19 cellular contexts compared by ENCODE assay signal in the genomic region with DNA sequence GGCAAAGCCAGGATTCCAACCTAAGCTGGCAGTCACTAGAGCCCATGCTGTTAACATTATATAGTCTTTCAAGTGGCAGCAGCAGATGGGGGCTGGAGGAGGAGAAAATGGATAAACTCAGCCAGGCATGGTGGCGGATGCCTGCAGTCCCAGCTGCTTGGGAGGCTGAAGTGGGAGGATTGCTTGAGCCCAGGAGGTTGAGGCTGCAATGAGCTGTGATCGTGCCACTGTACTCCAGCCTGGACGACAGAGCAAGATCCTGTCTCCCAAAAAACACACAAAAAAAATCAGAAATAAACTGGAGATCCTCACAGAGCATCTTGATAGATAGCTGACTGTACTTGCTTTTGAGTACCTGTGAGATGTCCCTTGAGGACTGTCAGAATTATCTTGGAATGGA. TPM values are rescaled to one million over a fixed set of nuclear protein-coding genes. Genes with fewer than 3 reads are reported as not detected.
A peak's percentile ranks its signal among the peaks of the same experiment; 100 is the strongest.
DNase-seq lines count a peak whose midpoint lies in the region; TF ChIP-seq lines count a peak whose summit lies in the region.
"Had no signal": no experiment of that assay in that cellular context is flagged by ENCODE, and none has a peak within 500 bp of the region (broad histone marks: within the 10 kb centered on the region; RNA-seq: fewer than 3 reads in every experiment).

No MANE protein-coding gene starts in this region.

- H3K27me3 ChIP-seq in vagina = no peaks in the 10 kb centered on the region
- no peaks in the 10 kb centered on the region for H3K27me3 ChIP-seq in tibial artery
- H3K27me3 ChIP-seq: Peyer's patch, SJCRH30 had no signal

- H3K36me3 ChIP-seq in vagina (no peaks in the 10 kb centered on the region), tibial artery (peaks cover 0 to 4% (median 0%) of the 10 kb centered on the region in 3 donors)
- H3K36me3 ChIP-seq: Peyer's patch, SJCRH30 had no signal

- no peak for TF ChIP-seq CTCF in RWPE1 (conservative IDR thresholded peaks at IDR 0.05; ENCODE audit: low read depth)
- no peak for TF ChIP-seq CTCF in endothelial cell (IDR thresholded peaks at IDR 0.05; ENCODE audit: unreplicated experiment)
- no peak for TF ChIP-seq CTCF in neural crest cell (conservative IDR thresholded peaks at IDR 0.05)
- TF ChIP-seq CTCF in vagina (IDR thresholded peaks at IDR 0.05) = no peak
- no peak for TF ChIP-seq CTCF in tibial artery (IDR thresholded peaks at IDR 0.05)

- H3K27ac ChIP-seq in RWPE1 = peak overlapping the region; percentile 74
- peak overlapping the region; percentile 60 for H3K27ac ChIP-seq in vagina
- no peak overlapping the region for H3K27ac ChIP-seq in tibial artery
- H3K27ac ChIP-seq: Peyer's patch, SJCRH30 had no signal

- H3K4me3 ChIP-seq in vagina (no peak overlapping the region), tibial artery (no peak overlapping the region)
- H3K4me3 ChIP-seq: GM23338, Peyer's patch, SJCRH30 had no signal

- H3K9me3 ChIP-seq in vagina (no peaks in the 10 kb centered on the region), tibial artery (no peaks in the 10 kb centered on the region)
- H3K9me3 ChIP-seq: Caco-2, Peyer's patch, SJCRH30 had no signal

- DNase-seq in RWPE1 (ENCODE audit: low spot score) (no peak), endothelial cell (ENCODE audit: low spot score) (no peak), neural crest cell (ENCODE audit: low read depth, low spot score) (no peak), vagina (ENCODE audit: extremely low spot score in 2 of 2) (no peak), NCI-H2196 (lab: John Stamatoyannopoulos, UW; ENCODE audit: unreplicated experiment) (no peak), tibial artery (no peak)
- no peak for DNase-seq in activated CD8-positive, alpha-beta memory T cell treated with anti-CD3 and anti-CD28 coated beads for 24 hours
- DNase-seq: Caco-2; CD4-positive, CD25-positive, alpha-beta regulatory T cell; DMS153; KG1; NCI-H1105; NCI-H146; NCI-H2029 treated with DMSO at 0.1 percent for 48 hours; NCI-H2171; NCI-H526; Peyer's patch; SJCRH30 had no signal

- CTCF ChIA-PET in RWPE1 (lab: Yijun Ruan, JAX) = interaction anchor here (1.5 kb wide), 1 partner anchor 9 kb away, joined by 8 read pairs; no protein-coding TSS in a partner anchor

- H3K36me3 Mint-ChIP-seq in endothelial cell (ENCODE audit: low read depth, unreplicated experiment) (no peaks in the 10 kb centered on the region), neural crest cell (ENCODE audit: low read depth) (peaks cover 2% of the 10 kb centered on the region)

- H3K27ac Mint-ChIP-seq in endothelial cell (ENCODE audit: unreplicated experiment) (peak overlapping the region; percentile 48), neural crest cell (ENCODE audit: unreplicated experiment) (peak overlapping the region; percentile 81)
- H3K27ac Mint-ChIP-seq: GM23338 had no signal

- no peak for TF ChIP-seq POLR2A in vagina (IDR thresholded peaks at IDR 0.05)

- peaks cover 20% of the 10 kb centered on the region for H3K4me1 ChIP-seq in vagina
- H3K4me1 ChIP-seq in tibial artery = peaks cover 0 to 10% (median 8%) of the 10 kb centered on the region in 4 donors
- H3K4me1 ChIP-seq: Caco-2, Peyer's patch, SJCRH30 had no signal

- H3K4me3 Mint-ChIP-seq in endothelial cell (ENCODE audit: unreplicated experiment) = no peak overlapping the region
- no peak overlapping the region for H3K4me3 Mint-ChIP-seq in neural crest cell
- H3K4me3 Mint-ChIP-seq: CD4-positive, CD25-positive, alpha-beta regulatory T cell; GM23338 had no signal

- intact Hi-C loops in vagina (cut with DNase I) = no loop called here
- intact Hi-C loops in tibial artery (cut with DNase I; ENCODE audit: low total_unique reads) = no loop called here

- H3K27me3 Mint-ChIP-seq in endothelial cell (ENCODE audit: unreplicated experiment) (peaks cover 1% of the 10 kb centered on the region), neural crest cell (ENCODE audit: low read depth) (no peaks in the 10 kb centered on the region)
- H3K27me3 Mint-ChIP-seq: CD4-positive, CD25-positive, alpha-beta regulatory T cell had no signal

- POLR2A ChIA-PET in RWPE1 (lab: Yijun Ruan, JAX; ENCODE audit: low non-redundant PET) = no interaction called here

- H3K9me3 Mint-ChIP-seq in endothelial cell (ENCODE audit: unreplicated experiment) (no peaks in the 10 kb centered on the region), neural crest cell (no peaks in the 10 kb centered on the region)
- H3K9me3 Mint-ChIP-seq: GM23338 had no signal

- H3K4me1 Mint-ChIP-seq in endothelial cell (ENCODE audit: unreplicated experiment) (peaks cover 13% of the 10 kb centered on the region), neural crest cell (peaks cover 6% of the 10 kb centered on the region)

RNA-seq across cellular contexts. Expression of a gene that starts 13.4 kb away (rescaled TPM):
- 126 TPM for total RNA-seq in endothelial cell (ENCODE audit: unreplicated experiment)
- total RNA-seq in neural crest cell = 65.5 and 67.9 TPM in 2 replicates
- total RNA-seq in vagina = 77.3 TPM

Comparison
In these comparisons a context has a peak if more than half of its experiments do, and no peak if none do; other contexts are left out.
1. H3K27ac ChIP-seq: peak in RWPE1 (single experiment) and vagina (single experiment); none in tibial artery (0 of 2).